ENCODE assay signal across 8 cellular contexts in the genomic region with DNA sequence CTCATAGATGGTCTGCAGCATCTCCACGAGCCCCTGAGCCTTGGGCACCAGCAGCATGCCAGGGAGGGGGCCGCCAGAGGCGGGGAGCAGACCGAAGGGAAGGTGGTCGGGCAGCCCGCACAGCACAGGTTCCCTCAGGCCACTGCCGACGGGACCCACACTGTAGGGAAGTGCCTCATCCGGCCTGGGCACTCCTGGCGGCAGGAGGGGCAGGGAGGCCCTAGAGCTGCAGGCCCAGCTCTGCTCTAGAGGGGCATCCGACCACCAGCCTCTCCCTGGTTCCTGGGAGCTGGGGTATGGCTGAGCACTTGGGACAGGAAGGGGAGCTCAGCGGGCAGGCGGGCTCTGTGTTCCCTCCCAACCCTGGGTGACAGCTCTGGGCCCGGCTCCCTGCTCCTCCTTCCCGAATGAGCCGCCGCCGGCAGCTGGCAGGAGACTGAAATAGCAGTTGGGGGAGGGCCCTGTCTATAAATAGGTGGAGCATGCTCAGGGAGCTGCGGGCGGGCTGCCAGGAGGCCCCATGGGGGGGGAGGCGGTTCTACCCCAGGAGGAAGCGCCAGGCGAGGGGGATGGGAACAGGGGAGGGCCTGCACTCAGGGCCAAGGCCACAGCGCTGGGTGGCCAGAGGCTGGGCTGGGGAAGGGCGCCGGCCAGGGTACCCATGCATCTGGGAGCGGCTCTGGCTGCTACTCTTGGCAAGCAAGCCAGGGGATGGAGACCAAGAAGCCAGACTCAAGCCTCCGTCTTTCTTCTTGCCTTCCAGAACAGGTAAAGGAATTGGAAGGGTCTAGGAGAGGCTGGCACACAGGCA. TPM values are rescaled to one million over a fixed set of nuclear protein-coding genes. Genes with fewer than 3 reads are reported as not detected.
A peak's percentile ranks its signal among the peaks of the same experiment; 100 is the strongest.
DNase-seq lines count a peak whose midpoint lies in the region; ATAC-seq and TF ChIP-seq lines count a peak whose summit lies in the region.

No MANE protein-coding gene starts in this region.

- H3K27ac ChIP-seq in 22Rv1: peak overlapping the region; percentile 62

- DNase-seq in OCI-M1 (lab: John Stamatoyannopoulos, UW) (peak; percentile 95), foreskin fibroblast (peak; percentile 92 to 97), neural crest cell (ENCODE audit: low read depth, low spot score) (peak; percentile 62), superior temporal gyrus (ENCODE audit: extremely low spot score) (peak; percentile 96)
- DNase-seq in activated effector memory CD4-positive, alpha-beta T cell treated with Interleukin-2 at 50 U/mL for 16 hours: peak; percentile 23

- peaks cover 28% of the 10 kb centered on the region for H3K4me1 Mint-ChIP-seq in neural crest cell

- no peak overlapping the region for H3K27ac Mint-ChIP-seq in neural crest cell (ENCODE audit: unreplicated experiment)

- H3K9me3 Mint-ChIP-seq in neural crest cell: no peaks in the 10 kb centered on the region

- peak overlapping the region; percentile 52 to 61 for H3K4me3 ChIP-seq in foreskin fibroblast (ENCODE audit: low read depth in 1 of 2, low read length in 2 of 2)

- no peaks in the 10 kb centered on the region for H3K27me3 Mint-ChIP-seq in neural crest cell (ENCODE audit: low read depth)

- H3K36me3 Mint-ChIP-seq in neural crest cell (ENCODE audit: low read depth): no peaks in the 10 kb centered on the region

- no peak; the same call in 1 of the 2 replicates for TF ChIP-seq RAD21 in Ishikawa (IDR thresholded peaks at IDR 0.05; ENCODE audit: low read depth)

- no peak overlapping the region for H3K4me3 Mint-ChIP-seq in neural crest cell

- TF ChIP-seq CTCF in 22Rv1 (IDR thresholded peaks at IDR 0.05) (no peak), foreskin fibroblast (IDR thresholded peaks at IDR 0.05; ENCODE audit: low read depth, low read length) (no peak), neural crest cell (conservative IDR thresholded peaks at IDR 0.05) (no peak)

- TF ChIP-seq EP300 in Ishikawa (IDR thresholded peaks at IDR 0.05; ENCODE audit: borderline replicate concordance): peak; percentile 41; the same call in 1 of the 2 replicates

- ATAC-seq in GM18511 (IDR thresholded peaks at IDR 0.05; ENCODE audit: unreplicated experiment): peak; percentile 75

TF ChIP-seq in Ishikawa, 13 proteins besides CTCF, POLR2A, EP300 and RAD21:
- TF ChIP-seq NFIC (IDR thresholded peaks at IDR 0.05): peak; percentile 95
- TF ChIP-seq, protein P1, sequence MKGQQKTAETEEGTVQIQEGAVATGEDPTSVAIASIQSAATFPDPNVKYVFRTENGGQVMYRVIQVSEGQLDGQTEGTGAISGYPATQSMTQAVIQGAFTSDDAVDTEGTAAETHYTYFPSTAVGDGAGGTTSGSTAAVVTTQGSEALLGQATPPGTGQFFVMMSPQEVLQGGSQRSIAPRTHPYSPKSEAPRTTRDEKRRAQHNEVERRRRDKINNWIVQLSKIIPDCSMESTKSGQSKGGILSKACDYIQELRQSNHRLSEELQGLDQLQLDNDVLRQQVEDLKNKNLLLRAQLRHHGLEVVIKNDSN (IDR thresholded peaks at IDR 0.05): no peak
- TF ChIP-seq TAF1 (IDR thresholded peaks at IDR 0.05; ENCODE audit: low read depth): peak; percentile 24; the same call in 1 of the 2 replicates
- TF ChIP-seq EGR1 (IDR thresholded peaks at IDR 0.05): no peak
- no peak for TF ChIP-seq ZBTB7A (IDR thresholded peaks at IDR 0.05; ENCODE audit: low read depth)
- TF ChIP-seq MAX (IDR thresholded peaks at IDR 0.05): no peak
- peak; percentile 84 for TF ChIP-seq TCF12 (IDR thresholded peaks at IDR 0.05; ENCODE audit: low read depth)
- TF ChIP-seq CREB1 (IDR thresholded peaks at IDR 0.05; ENCODE audit: low read depth): no peak
- TF ChIP-seq CEBPB (IDR thresholded peaks at IDR 0.05): no peak
- no peak for TF ChIP-seq REST (IDR thresholded peaks at IDR 0.05; ENCODE audit: low read depth)
- no peak for TF ChIP-seq FOXM1 (IDR thresholded peaks at IDR 0.05; ENCODE audit: borderline replicate concordance, low read depth)
- TF ChIP-seq TEAD4 (IDR thresholded peaks at IDR 0.05): no peak
- no peak for TF ChIP-seq YY1 (IDR thresholded peaks at IDR 0.05; ENCODE audit: low read depth)

RNA-seq across cellular contexts. Expression of gene HDAC5, which starts 12.4 kb away (rescaled TPM):
- 27.1 and 27.2 TPM in 2 replicates for total RNA-seq in neural crest cell

RNA-seq across cellular contexts. Expression of gene HROB, which starts 30.7 kb away (rescaled TPM):
- total RNA-seq in neural crest cell: 22.1 and 23.3 TPM in 2 replicates

RNA-seq across cellular contexts. Expression of gene G6PC3, which starts 40.5 kb away (rescaled TPM):
- total RNA-seq in neural crest cell: 81.1 and 88.6 TPM in 2 replicates

RNA-seq across cellular contexts. Expression of gene LSM12, which starts 44.6 kb away (rescaled TPM):
- 59.7 and 60.9 TPM in 2 replicates for total RNA-seq in neural crest cell

RNA-seq across cellular contexts. Expression of gene ASB16, which starts 59.5 kb away (rescaled TPM):
- total RNA-seq in neural crest cell: 0.25 and 0.26 TPM in 2 replicates

Comparison
In these comparisons a context has a peak if more than half of its experiments do, and no peak if none do; other contexts are left out.
1. Peak in every context shown above with its lines: DNase-seq, ATAC-seq, H3K4me3 ChIP-seq and H3K27ac ChIP-seq.
2. DNase-seq: peak in every context shown above with its lines; median percentile 96 in superior temporal gyrus; 95 in OCI-M1; 94 in foreskin fibroblast; 62 in neural crest cell; 23 in activated effector memory CD4-positive, alpha-beta T cell treated with Interleukin-2 at 50 U/mL for 16 hours.